2 cellular contexts compared by ENCODE assay signal in the genomic region with DNA sequence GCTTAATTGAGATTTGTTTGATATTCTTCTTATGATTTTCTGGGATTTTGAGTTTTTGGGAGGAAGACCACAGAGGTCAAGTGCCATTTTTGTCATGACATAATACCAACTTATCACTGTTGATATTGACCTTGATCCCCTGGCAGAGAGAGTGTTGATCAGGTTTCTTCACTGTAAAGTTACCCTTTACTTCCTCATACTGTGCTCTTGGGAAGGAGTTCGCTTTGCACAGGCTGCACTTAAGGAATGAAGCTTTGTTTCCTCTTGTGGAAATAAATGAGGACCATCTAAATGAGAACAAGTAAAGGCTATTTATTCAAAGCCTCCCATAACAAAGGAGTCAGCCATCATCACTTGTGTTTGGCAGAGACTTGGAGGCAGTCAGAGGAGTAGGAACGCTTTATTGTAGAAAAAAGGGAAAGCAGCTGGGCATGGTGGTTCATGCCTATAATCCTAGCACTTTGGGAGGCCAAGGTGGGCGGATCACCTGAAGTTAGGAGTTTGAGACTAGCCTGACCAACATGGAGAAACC.
TF ChIP-seq lines count a peak whose summit lies in the region.

No MANE protein-coding gene starts in this region.

TF ChIP-seq in IMR-90, 13 proteins besides CTCF, POLR2A, EP300 and RAD21:
- TF ChIP-seq FOS (IDR thresholded peaks at IDR 0.05; ENCODE audit: low read depth, low read length) = no peak
- no peak for TF ChIP-seq CHD1 (IDR thresholded peaks at IDR 0.05; ENCODE audit: low read depth, low read length)
- TF ChIP-seq USF2 (IDR thresholded peaks at IDR 0.05; ENCODE audit: low read depth, low read length) = no peak
- no peak for TF ChIP-seq MAZ (IDR thresholded peaks at IDR 0.05; ENCODE audit: borderline replicate concordance, low read depth, low read length)
- TF ChIP-seq MXI1 (IDR thresholded peaks at IDR 0.05; ENCODE audit: borderline replicate concordance, low read depth, low read length) = no peak
- no peak for TF ChIP-seq CEBPB (IDR thresholded peaks at IDR 0.05; ENCODE audit: low read depth, low read length)
- TF ChIP-seq RCOR1 (IDR thresholded peaks at IDR 0.05; ENCODE audit: insufficient replicate concordance, low read length) = no peak
- TF ChIP-seq SMC3 (IDR thresholded peaks at IDR 0.05; ENCODE audit: low read depth, low read length) = no peak
- no peak for TF ChIP-seq MAFK (IDR thresholded peaks at IDR 0.05; ENCODE audit: low read depth, low read length)
- no peak for TF ChIP-seq BHLHE40 (IDR thresholded peaks at IDR 0.05; ENCODE audit: low read depth, low read length)
- no peak for TF ChIP-seq RFX5 (IDR thresholded peaks at IDR 0.05; ENCODE audit: low read depth, low read length)
- TF ChIP-seq, protein P1, sequence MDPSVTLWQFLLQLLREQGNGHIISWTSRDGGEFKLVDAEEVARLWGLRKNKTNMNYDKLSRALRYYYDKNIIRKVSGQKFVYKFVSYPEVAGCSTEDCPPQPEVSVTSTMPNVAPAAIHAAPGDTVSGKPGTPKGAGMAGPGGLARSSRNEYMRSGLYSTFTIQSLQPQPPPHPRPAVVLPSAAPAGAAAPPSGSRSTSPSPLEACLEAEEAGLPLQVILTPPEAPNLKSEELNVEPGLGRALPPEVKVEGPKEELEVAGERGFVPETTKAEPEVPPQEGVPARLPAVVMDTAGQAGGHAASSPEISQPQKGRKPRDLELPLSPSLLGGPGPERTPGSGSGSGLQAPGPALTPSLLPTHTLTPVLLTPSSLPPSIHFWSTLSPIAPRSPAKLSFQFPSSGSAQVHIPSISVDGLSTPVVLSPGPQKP (IDR thresholded peaks at IDR 0.05; ENCODE audit: borderline replicate concordance, low read depth, low read length) = no peak
- TF ChIP-seq NFE2L2 (IDR thresholded peaks at IDR 0.05; ENCODE audit: low read depth, low read length) = no peak

TF ChIP-seq in WTC11, 78 proteins besides CTCF, POLR2A, EP300 and RAD21:
- TF ChIP-seq, protein P2, sequence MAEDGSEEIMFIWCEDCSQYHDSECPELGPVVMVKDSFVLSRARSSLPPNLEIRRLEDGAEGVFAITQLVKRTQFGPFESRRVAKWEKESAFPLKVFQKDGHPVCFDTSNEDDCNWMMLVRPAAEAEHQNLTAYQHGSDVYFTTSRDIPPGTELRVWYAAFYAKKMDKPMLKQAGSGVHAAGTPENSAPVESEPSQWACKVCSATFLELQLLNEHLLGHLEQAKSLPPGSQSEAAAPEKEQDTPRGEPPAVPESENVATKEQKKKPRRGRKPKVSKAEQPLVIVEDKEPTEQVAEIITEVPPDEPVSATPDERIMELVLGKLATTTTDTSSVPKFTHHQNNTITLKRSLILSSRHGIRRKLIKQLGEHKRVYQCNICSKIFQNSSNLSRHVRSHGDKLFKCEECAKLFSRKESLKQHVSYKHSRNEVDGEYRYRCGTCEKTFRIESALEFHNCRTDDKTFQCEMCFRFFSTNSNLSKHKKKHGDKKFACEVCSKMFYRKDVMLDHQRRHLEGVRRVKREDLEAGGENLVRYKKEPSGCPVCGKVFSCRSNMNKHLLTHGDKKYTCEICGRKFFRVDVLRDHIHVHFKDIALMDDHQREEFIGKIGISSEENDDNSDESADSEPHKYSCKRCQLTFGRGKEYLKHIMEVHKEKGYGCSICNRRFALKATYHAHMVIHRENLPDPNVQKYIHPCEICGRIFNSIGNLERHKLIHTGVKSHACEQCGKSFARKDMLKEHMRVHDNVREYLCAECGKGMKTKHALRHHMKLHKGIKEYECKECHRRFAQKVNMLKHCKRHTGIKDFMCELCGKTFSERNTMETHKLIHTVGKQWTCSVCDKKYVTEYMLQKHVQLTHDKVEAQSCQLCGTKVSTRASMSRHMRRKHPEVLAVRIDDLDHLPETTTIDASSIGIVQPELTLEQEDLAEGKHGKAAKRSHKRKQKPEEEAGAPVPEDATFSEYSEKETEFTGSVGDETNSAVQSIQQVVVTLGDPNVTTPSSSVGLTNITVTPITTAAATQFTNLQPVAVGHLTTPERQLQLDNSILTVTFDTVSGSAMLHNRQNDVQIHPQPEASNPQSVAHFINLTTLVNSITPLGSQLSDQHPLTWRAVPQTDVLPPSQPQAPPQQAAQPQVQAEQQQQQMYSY (CRISPR knock-in tag; IDR thresholded peaks at IDR 0.05) = no peak
- TF ChIP-seq ELF4 (CRISPR knock-in tag; IDR thresholded peaks at IDR 0.05; ENCODE audit: low read depth) (no peak), ETV6 (CRISPR knock-in tag; IDR thresholded peaks at IDR 0.05) (0 out of 2 replicates have a peak, but pooled peaks have one; percentile 43), HMGA2 (CRISPR knock-in tag; IDR thresholded peaks at IDR 0.05) (no peak), ZNF396 (CRISPR knock-in tag; IDR thresholded peaks at IDR 0.05; ENCODE audit: borderline replicate concordance) (no peak)
